Comparison of ENCODE assay signal across 6 cellular contexts in genomic region chr1:31138797-31139521, GRCh38.
DNase-seq lines count a peak whose midpoint lies in the region; ATAC-seq, FAIRE-seq and TF ChIP-seq lines count a peak whose summit lies in the region.
"Not testable (repeated sequence)": the region's sequence is repeated elsewhere in the genome, so short reads cannot be mapped to it uniquely, and the experiment has no call there.

No MANE protein-coding gene starts in this region.

- not testable (repeated sequence) for DNase-seq in GM23338 (ENCODE audit: low spot score); K562 (ENCODE audit: extremely low read depth in 1 of 4, low spot score in 3 of 4); type B pancreatic cell (ENCODE audit: extremely low spot score, unreplicated experiment)
- DNase-seq in M059J (ENCODE audit: low read depth) (peak; percentile 43), RPMI7951 (ENCODE audit: low read depth) (peak; percentile 11), islet precursor cell (peak; percentile 70)

- not testable (repeated sequence) for H3K4me1 Mint-ChIP-seq in GM23338; type B pancreatic cell (ENCODE audit: unreplicated experiment)

- H3K9me3 ChIP-seq in K562 (replicated peaks; ENCODE audit: control insufficient read depth, insufficient read depth, low read depth, low read length): not testable (repeated sequence)

- not testable (repeated sequence) for BruUV-seq in K562 (replicated peaks; lab: Mats Ljungman, UMichigan)

- TF ChIP-seq EP300 in K562 (IDR thresholded peaks at IDR 0.05; ENCODE audit: low read length): not testable (repeated sequence)

- not testable (repeated sequence) for H3K36me3 ChIP-seq in GM23338 (ENCODE audit: insufficient read depth); K562 (ENCODE audit: control insufficient read depth, insufficient read depth, low read length)

- in situ Hi-C loops in K562 (cut with MboI): not testable (repeated sequence)

- not testable (repeated sequence) for ATAC-seq in GM23338, K562

- not testable (repeated sequence) for H3K9ac ChIP-seq in K562 (ENCODE audit: insufficient read depth in 1 of 2, low read depth in 2 of 2, low read length in 2 of 2)

- CTCF ChIA-PET in K562 (lab: Yijun Ruan, JAX; ENCODE audit: low intra/inter-chr PET ratio): not testable (repeated sequence)

- TF ChIP-seq CTCF in GM23338 (conservative IDR thresholded peaks at IDR 0.05; ENCODE audit: low read depth in 2 of 2); K562 (IDR thresholded peaks at IDR 0.05 in 2 of 3, conservative IDR thresholded peaks at IDR 0.05 in 1 of 3; ENCODE audit: insufficient read depth in 2 of 3, low read depth in 1 of 3, low read length in 3 of 3); type B pancreatic cell (conservative IDR thresholded peaks at IDR 0.05): not testable (repeated sequence)

- TF ChIP-seq RAD21 in K562 (CRISPR knock-in tag; conservative IDR thresholded peaks at IDR 0.05 in 1 of 2, IDR thresholded peaks at IDR 0.05 in 1 of 2): not testable (repeated sequence)

- not testable (repeated sequence) for H3K9me1 ChIP-seq in K562 (ENCODE audit: control insufficient read depth, insufficient read depth, low read length)

- POLR2A ChIA-PET in K562 (lab: Yijun Ruan, JAX): not testable (repeated sequence)

- not testable (repeated sequence) for H3K4me1 ChIP-seq in GM23338 (ENCODE audit: insufficient read depth); K562 (replicated peaks in 1 of 2; ENCODE audit: control insufficient read depth in 2 of 2, insufficient read depth in 2 of 2, low read length in 2 of 2)

- intact Hi-C loops in K562 (cut with micrococcal nuclease): not testable (repeated sequence)

- not testable (repeated sequence) for H3K9me2 ChIP-seq in GM23338 (ENCODE audit: insufficient read depth)

- not testable (repeated sequence) for H3K36me3 Mint-ChIP-seq in GM23338 (ENCODE audit: low read depth); type B pancreatic cell

- WGBS in K562 (ENCODE audit: insufficient coverage, low coverage, missing lambda C conversion rate): 65% methylated on average over 12 of the region's 12 CpGs

- H3K4me2 ChIP-seq in GM23338; K562 (ENCODE audit: insufficient read depth, low read length): not testable (repeated sequence)

- not testable (repeated sequence) for H3K79me2 ChIP-seq in GM23338 (replicated peaks; ENCODE audit: insufficient read depth); K562 (ENCODE audit: control insufficient read depth, insufficient read depth, low read length)

- H4K20me1 ChIP-seq in GM23338 (replicated peaks; ENCODE audit: insufficient read depth); K562 (replicated peaks; ENCODE audit: control insufficient read depth, insufficient read depth, low read length): not testable (repeated sequence)

- H3K27ac ChIP-seq in GM23338 (ENCODE audit: low read depth): not testable (repeated sequence)
- H3K27ac ChIP-seq in K562 (ENCODE audit: extremely low read depth, low read depth, low read length): peak overlapping the region; percentile 41; the same call in 1 of the 3 replicates

- not testable (repeated sequence) for H3K9me3 Mint-ChIP-seq in GM23338, type B pancreatic cell

- FAIRE-seq in K562 (lab: Jason Lieb, UNC): not testable (repeated sequence)

- not testable (repeated sequence) for H3K27me3 ChIP-seq in GM23338 (ENCODE audit: insufficient read depth); K562 (ENCODE audit: control insufficient read depth in 2 of 2, insufficient read depth in 2 of 2, low read length in 2 of 2)

- not testable (repeated sequence) for H3K4me3 ChIP-seq in GM23338, K562

- not testable (repeated sequence) for H3F3A ChIP-seq in GM23338 (replicated peaks; ENCODE audit: low read depth)

- H3K27ac Mint-ChIP-seq in GM23338: not testable (repeated sequence)
- peak overlapping the region; percentile 21 for H3K27ac Mint-ChIP-seq in type B pancreatic cell

- not testable (repeated sequence) for H3K4me3 Mint-ChIP-seq in GM23338, type B pancreatic cell

- not testable (repeated sequence) for H3K27me3 Mint-ChIP-seq in GM23338 (ENCODE audit: insufficient read depth, low read depth, poor library complexity); type B pancreatic cell

- not testable (repeated sequence) for TF ChIP-seq POLR2A in K562 (conservative IDR thresholded peaks at IDR 0.05)

- peak overlapping the region; percentile 47; the same call in 1 of the 2 replicates for H2AFZ ChIP-seq in GM23338
- peak overlapping the region; percentile 62 for H2AFZ ChIP-seq in K562 (ENCODE audit: low read depth, low read length)

TF ChIP-seq in K562, 482 proteins besides CTCF, POLR2A, EP300 and RAD21 (continues in another document):
- TF ChIP-seq DMBX1 (CRISPR knock-in tag; IDR thresholded peaks at IDR 0.05; ENCODE audit: borderline replicate concordance) (peak; percentile 95), ZKSCAN8 (CRISPR knock-in tag; IDR thresholded peaks at IDR 0.05) (peak; percentile 84; the same call in 1 of the 2 replicates), ZNF740 (tag; IDR thresholded peaks at IDR 0.05) (peak in 1 of 2 experiments; percentile 93; a peak in 2 of 4 replicates), PTRF (tag; IDR thresholded peaks at IDR 0.05) (peak; percentile 88), ZNF395 (CRISPR knock-in tag; IDR thresholded peaks at IDR 0.05) (peak; percentile 97), ZBTB11 (CRISPR knock-in tag; IDR thresholded peaks at IDR 0.05) (peak in 1 of 3 experiments; percentile 69; a peak in 2 of 6 replicates), TEAD2 (tag; IDR thresholded peaks at IDR 0.05) (peak; percentile 85), KLF13 (tag; IDR thresholded peaks at IDR 0.05; ENCODE audit: borderline replicate concordance, low read depth) (peak; percentile 82; the same call in 1 of the 2 replicates), KDM1A (IDR thresholded peaks at IDR 0.05) (peak in 1 of 2 experiments; percentile 39; a peak in 1 of 4 replicates), E2F3 (CRISPR knock-in tag; IDR thresholded peaks at IDR 0.05) (peak; percentile 76; the same call in 1 of the 2 replicates), SMAD4 (CRISPR knock-in tag; conservative IDR thresholded peaks at IDR 0.05) (peak; percentile 85)
- TF ChIP-seq ZNF740 (CRISPR knock-in tag; IDR thresholded peaks at IDR 0.05): not testable (repeated sequence)
